ENCODE assay signal across 13 cellular contexts in the genomic region with DNA sequence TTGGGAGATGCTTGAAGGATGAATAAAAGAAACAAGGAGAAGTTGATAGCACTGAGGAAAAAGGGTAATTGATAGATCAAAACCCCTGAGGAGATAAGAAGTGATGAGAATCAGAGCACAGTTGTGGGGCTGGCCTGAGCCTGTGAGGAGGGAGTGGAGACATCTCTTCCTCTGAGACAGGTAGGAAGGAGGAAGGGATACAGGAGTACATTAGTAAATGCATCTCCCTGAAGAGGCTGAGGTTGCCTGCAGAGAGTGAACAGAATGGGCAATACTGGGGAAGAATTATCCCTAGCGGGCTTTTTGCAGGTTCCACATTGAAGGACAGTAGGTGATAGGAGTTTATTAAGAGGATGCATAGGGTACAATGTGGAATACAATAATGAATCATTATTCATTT. TPM values are rescaled to one million over a fixed set of nuclear protein-coding genes. Genes with fewer than 3 reads are reported as not detected.
DNase-seq lines count a peak whose midpoint lies in the region; ATAC-seq, FAIRE-seq and TF ChIP-seq lines count a peak whose summit lies in the region.
"Had no signal": no experiment of that assay in that cellular context is flagged by ENCODE, and none has a peak within 500 bp of the region (broad histone marks: within the 10 kb centered on the region; RNA-seq: fewer than 3 reads in every experiment).

No MANE protein-coding gene starts in this region.

- TF ChIP-seq RAD21 in A549 (conservative IDR thresholded peaks at IDR 0.05 in 1 of 2, IDR thresholded peaks at IDR 0.05 in 1 of 2), result no peak

- FAIRE-seq in A549 (lab: Jason Lieb, UNC), result peak; percentile 28
- FAIRE-seq: H54, HTR-8/SVneo had no signal

- H3K36me3 Mint-ChIP-seq in activated T-helper 17 cell treated with anti-CD3 and anti-CD28 coated beads, Interleukin-2, amount 50 U/mL, for 72 hours (ENCODE audit: low read depth), result no peaks in the 10 kb centered on the region
- H3K36me3 Mint-ChIP-seq: CD14-positive monocyte had no signal

- H3K27me3 ChIP-seq in ACC112 (ENCODE audit: insufficient read depth, low read length), result no peaks in the 10 kb centered on the region

- ATAC-seq in A549 (peak in 1 of 2 experiments; percentile 36; a peak in 3 of 6 replicates), HG03342 (IDR thresholded peaks at IDR 0.05; ENCODE audit: unreplicated experiment) (no peak), HG03354 (IDR thresholded peaks at IDR 0.05; ENCODE audit: poor library complexity, severe bottlenecking, unreplicated experiment) (no peak)
- peak; percentile 20 for ATAC-seq in activated T-helper 17 cell treated with anti-CD3 and anti-CD28 coated beads, Interleukin-2, amount 50 U/mL, for 72 hours (replicated peaks)
- ATAC-seq: Right ventricle myocardium inferior had no signal

- H3K27ac ChIP-seq in A549 (no peak overlapping the region), ACC112 (ENCODE audit: low read depth, low read length) (peak overlapping the region; percentile 15; the same call in 1 of the 2 replicates), mesodermal cell (ENCODE audit: low read depth, low read length, severe bottlenecking) (peak overlapping the region; percentile 75)

- no peak for TF ChIP-seq CTCF in A549 (IDR thresholded peaks at IDR 0.05)

- H3K4me1 ChIP-seq in A549 (peaks cover 8% of the 10 kb centered on the region; the same call in 2 of the 3 replicates), ACC112 (ENCODE audit: control insufficient read depth, insufficient read depth, low read length, unreplicated experiment) (peaks cover 16% of the 10 kb centered on the region), mesodermal cell (ENCODE audit: control insufficient read depth, insufficient read depth, low read length, poor library complexity, severe bottlenecking) (peaks cover 13% of the 10 kb centered on the region)

- TF ChIP-seq POLR2A in A549 (IDR thresholded peaks at IDR 0.05; ENCODE audit: low read length), result no peak

- H3K27me3 Mint-ChIP-seq in activated T-helper 17 cell treated with anti-CD3 and anti-CD28 coated beads, Interleukin-2, amount 50 U/mL, for 72 hours, result peaks cover 8% of the 10 kb centered on the region

- H2AFZ ChIP-seq in ACC112 (ENCODE audit: low read length, unreplicated experiment), result no peak overlapping the region

- H3K36me3 ChIP-seq in ACC112 (ENCODE audit: insufficient read depth, low read length) (no peaks in the 10 kb centered on the region), mesodermal cell (ENCODE audit: control insufficient read depth, insufficient read depth, low read length) (no peaks in the 10 kb centered on the region)

- CTCF ChIA-PET in A549 (lab: Yijun Ruan, JAX), result interaction anchor here (0.8 to 2.0 kb wide), 8 partner anchors 10 to 207 kb away, joined by 3 to 7 read pairs (median 3); no protein-coding TSS in a partner anchor

- H3K4me3 ChIP-seq in A549 (no peak overlapping the region), ACC112 (ENCODE audit: low read depth, low read length) (no peak overlapping the region), mesodermal cell (ENCODE audit: extremely low read depth, insufficient read depth, low read length, poor library complexity, severe bottlenecking) (no peak overlapping the region)

- no peak overlapping the region for H3K4me2 ChIP-seq in A549

- H3K4me3 Mint-ChIP-seq in activated T-helper 17 cell treated with anti-CD3 and anti-CD28 coated beads, Interleukin-2, amount 50 U/mL, for 72 hours, result peak overlapping the region; percentile 69
- H3K4me3 Mint-ChIP-seq: CD14-positive monocyte had no signal

- H3K79me2 ChIP-seq in ACC112 (ENCODE audit: control insufficient read depth, insufficient read depth, low read length, unreplicated experiment), result no peaks in the 10 kb centered on the region

- whole genome bisulfite sequencing in A549 (ENCODE audit: missing lambda C conversion rate), result 92% methylated on average over 1 of the region's 1 CpG
- 100% methylated on average over 1 of the region's 1 CpG; no CpG with 5 or more reads in 1 of the 2 experiments for WGBS in mesodermal cell (ENCODE audit: insufficient coverage in 2 of 2), 2 experiments

- peak overlapping the region; percentile 78 for H3K27ac Mint-ChIP-seq in activated T-helper 17 cell treated with anti-CD3 and anti-CD28 coated beads, Interleukin-2, amount 50 U/mL, for 72 hours
- H3K27ac Mint-ChIP-seq: CD14-positive monocyte had no signal

- no peak for TF ChIP-seq EP300 in A549 (IDR thresholded peaks at IDR 0.05)

- no peaks in the 10 kb centered on the region for H3K9me3 Mint-ChIP-seq in activated T-helper 17 cell treated with anti-CD3 and anti-CD28 coated beads, Interleukin-2, amount 50 U/mL, for 72 hours

- no peak for DNase-seq in A549 (ENCODE audit: low read depth in 1 of 2, low spot score in 1 of 2)
- DNase-seq in stimulated activated CD4-positive, alpha-beta T cell treated with anti-CD3 and anti-CD28 coated beads, Interleukin-1b, Interleukin-23, amount 100 ng/mL, for 48 hours, result no peak
- no peak for DNase-seq in stimulated activated CD4-positive, alpha-beta T cell treated with anti-CD3 and anti-CD28 coated beads, Interleukin-4, amount 100 ng/mL, for 1 hour
- DNase-seq: NCI-H526 had no signal

- H3K4me1 Mint-ChIP-seq in activated T-helper 17 cell treated with anti-CD3 and anti-CD28 coated beads, Interleukin-2, amount 50 U/mL, for 72 hours, result peaks cover 9% of the 10 kb centered on the region
- H3K4me1 Mint-ChIP-seq: CD14-positive monocyte had no signal

- H3K9me3 ChIP-seq in A549 (no peaks in the 10 kb centered on the region), mesodermal cell (ENCODE audit: control insufficient read depth, low read length) (no peaks in the 10 kb centered on the region)

- POLR2A ChIA-PET in A549 (lab: Yijun Ruan, JAX), result interaction anchor here (1.5 kb wide), 1 partner anchor 21 kb away, joined by 8 read pairs; the partner anchor contains the start of gene RPP25

TF ChIP-seq in A549, 52 proteins besides CTCF, POLR2A, EP300 and RAD21:
- TF ChIP-seq CBX2 (IDR thresholded peaks at IDR 0.05; ENCODE audit: borderline replicate concordance, low read depth), result no peak
- TF ChIP-seq CBX8 (IDR thresholded peaks at IDR 0.05), result no peak
- no peak for TF ChIP-seq ZSCAN20 (CRISPR knock-in tag; IDR thresholded peaks at IDR 0.05)
- TF ChIP-seq SREBF2 (IDR thresholded peaks at IDR 0.05), result no peak
- no peak for TF ChIP-seq BHLHE40 (IDR thresholded peaks at IDR 0.05; ENCODE audit: low read depth, low read length)
- TF ChIP-seq, protein P1, sequence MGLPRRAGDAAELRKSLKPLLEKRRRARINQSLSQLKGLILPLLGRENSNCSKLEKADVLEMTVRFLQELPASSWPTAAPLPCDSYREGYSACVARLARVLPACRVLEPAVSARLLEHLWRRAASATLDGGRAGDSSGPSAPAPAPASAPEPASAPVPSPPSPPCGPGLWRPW (IDR thresholded peaks at IDR 0.05), result no peak
- TF ChIP-seq HOXB13 (CRISPR knock-in tag; IDR thresholded peaks at IDR 0.05; ENCODE audit: low read depth), result no peak
- TF ChIP-seq FOXS1 (CRISPR knock-in tag; IDR thresholded peaks at IDR 0.05), result no peak
- TF ChIP-seq SMC3 (IDR thresholded peaks at IDR 0.05), result no peak
- TF ChIP-seq NR3C1 (IDR thresholded peaks at IDR 0.05), result no peak
- no peak for TF ChIP-seq PHF8 (IDR thresholded peaks at IDR 0.05; ENCODE audit: borderline replicate concordance, low read depth)

RNA-seq across cellular contexts. Expression of gene SCAMP5, which starts 17.3 kb away (rescaled TPM):
- polyA plus RNA-seq in A549 (2011; rRNA removed) (10.5 and 11.8 TPM in 2 replicates), A549 (2017; fragmentation: RNase III; extraction: RNeasy Plus Mini Kit Qiagen cat#74134 plus additional on column Dnase treatment) (13.7 to 16.2 TPM (median 15.0 TPM) in 3 replicates)
- 11.2 and 15.3 TPM in 2 replicates for polyA plus RNA-seq in A549 (2012; cell fraction: cytosol; rRNA removed)
- 18.2 and 23.6 TPM in 2 replicates for polyA plus RNA-seq in A549 (2012; cell fraction: nucleus; rRNA removed)
- 14.0 and 17.4 TPM in 2 replicates for polyA minus RNA-seq in A549 (2011; rRNA and poly(A)+ RNA removed)
- total RNA-seq in activated T-helper 17 cell treated with anti-CD3 and anti-CD28 coated beads, Interleukin-2, amount 50 U/mL, for 72 hours, result 1 to 10 TPM; 5.1 to 5.3 TPM
- 11.5 TPM for polyA plus RNA-seq in mesodermal cell (2013, experiment 1 of 2)
- 9.1 TPM for polyA plus RNA-seq in mesodermal cell (2013, experiment 2 of 2)

RNA-seq across cellular contexts. Expression of gene RPP25, which starts 21.5 kb away (rescaled TPM):
- polyA plus RNA-seq in A549 (2011; rRNA removed), result 8.8 and 9.3 TPM in 2 replicates
- 13.0 and 19.3 TPM in 2 replicates for polyA plus RNA-seq in A549 (2012; cell fraction: cytosol; rRNA removed)
- polyA plus RNA-seq in A549 (2012; cell fraction: nucleus; rRNA removed), result 11.3 and 14.5 TPM in 2 replicates
- polyA plus RNA-seq in A549 (2017; fragmentation: RNase III; extraction: RNeasy Plus Mini Kit Qiagen cat#74134 plus additional on column Dnase treatment), result 12.2 to 13.7 TPM (median 13.0 TPM) in 3 replicates
- polyA minus RNA-seq in A549 (2011; rRNA and poly(A)+ RNA removed), result 6.7 and 7.0 TPM in 2 replicates
- total RNA-seq in activated T-helper 17 cell treated with anti-CD3 and anti-CD28 coated beads, Interleukin-2, amount 50 U/mL, for 72 hours, result 1 to 10 TPM; 2.4 to 9.6 TPM
- 5.1 TPM for polyA plus RNA-seq in mesodermal cell (2013, experiment 1 of 2)
- 6.8 TPM for polyA plus RNA-seq in mesodermal cell (2013, experiment 2 of 2)

RNA-seq across cellular contexts. Expression of gene COX5A, which starts 40.2 kb away (rescaled TPM):
- polyA plus RNA-seq in A549 (2011; rRNA removed) (328 and 391 TPM in 2 replicates), A549 (2017; fragmentation: RNase III; extraction: RNeasy Plus Mini Kit Qiagen cat#74134 plus additional on column Dnase treatment) (478 to 481 TPM (median 481 TPM) in 3 replicates)
- polyA plus RNA-seq in A549 (2012; cell fraction: cytosol; rRNA removed), result 388 and 399 TPM in 2 replicates
- polyA plus RNA-seq in A549 (2012; cell fraction: nucleus; rRNA removed), result 232 and 279 TPM in 2 replicates
- 63.2 and 69.8 TPM in 2 replicates for polyA minus RNA-seq in A549 (2011; rRNA and poly(A)+ RNA removed)
- 100 to 1,000 TPM; 242 to 337 TPM for total RNA-seq in activated T-helper 17 cell treated with anti-CD3 and anti-CD28 coated beads, Interleukin-2, amount 50 U/mL, for 72 hours
- polyA plus RNA-seq in mesodermal cell (2013, experiment 1 of 2), result 255 TPM
- polyA plus RNA-seq in mesodermal cell (2013, experiment 2 of 2), result 237 TPM

RNA-seq across cellular contexts. Expression of gene PPCDC, which starts 45.3 kb away (rescaled TPM):
- polyA plus RNA-seq in A549 (2011; rRNA removed), result 14.5 and 18.2 TPM in 2 replicates
- 43.2 and 51.2 TPM in 2 replicates for polyA plus RNA-seq in A549 (2012; cell fraction: cytosol; rRNA removed)
- 63.8 and 66.7 TPM in 2 replicates for polyA plus RNA-seq in A549 (2012; cell fraction: nucleus; rRNA removed)
- polyA plus RNA-seq in A549 (2017; fragmentation: RNase III; extraction: RNeasy Plus Mini Kit Qiagen cat#74134 plus additional on column Dnase treatment), result 18.5 to 19.9 TPM (median 19.9 TPM) in 3 replicates
- 19.5 and 21.4 TPM in 2 replicates for polyA minus RNA-seq in A549 (2011; rRNA and poly(A)+ RNA removed)
- total RNA-seq in activated T-helper 17 cell treated with anti-CD3 and anti-CD28 coated beads, Interleukin-2, amount 50 U/mL, for 72 hours, result 10 to 100 TPM; 24.2 to 27.5 TPM
- 7.9 TPM for polyA plus RNA-seq in mesodermal cell (2013, experiment 1 of 2)
- polyA plus RNA-seq in mesodermal cell (2013, experiment 2 of 2), result 8.1 TPM

Comparison
In these comparisons a context has a peak if more than half of its experiments do, and no peak if none do; other contexts are left out.
1. H3K27ac ChIP-seq: peak in ACC112 (single experiment) and mesodermal cell (single experiment); none in A549 (0 of 2).